ENCODE assay signal across 17 cellular contexts in genomic region chr9:13707635-13708410, GRCh38.
DNase-seq lines count a peak whose midpoint lies in the region; ATAC-seq and TF ChIP-seq lines count a peak whose summit lies in the region.
"Had no signal": no experiment of that assay in that cellular context is flagged by ENCODE, and none has a peak within 500 bp of the region (broad histone marks: within the 10 kb centered on the region; RNA-seq: fewer than 3 reads in every experiment).

No MANE protein-coding gene starts in this region.

- no peaks in the 10 kb centered on the region for H3K79me2 ChIP-seq in ACC112 (ENCODE audit: control insufficient read depth, insufficient read depth, low read length, unreplicated experiment)

- DNase-seq in M059J (ENCODE audit: low read depth) (peak; percentile 75), astrocyte of the hippocampus (ENCODE audit: low read depth, low spot score) (peak; percentile 83), foreskin keratinocyte (peak; percentile 29 to 53), thyroid gland (no peak), HCEC 1CT (no peak)
- DNase-seq in activated CD8-positive, alpha-beta T cell treated with anti-CD3 and anti-CD28 coated beads, Interleukin-2, amount 10 ng/mL, durations not matched to agents 7 days and 5 days = no peak
- DNase-seq: activated CD8-positive, alpha-beta T cell treated with anti-CD3 and anti-CD28 coated beads for 36 hours; CD8-positive, alpha-beta memory T cell; cortex of kidney; NCI-H1048; stimulated activated CD4-positive, alpha-beta T cell treated with anti-CD3 and anti-CD28 coated beads, Interleukin-4, amount 100 ng/mL, for 1 hour had no signal

- no peak for TF ChIP-seq CTCF in foreskin keratinocyte (conservative IDR thresholded peaks at IDR 0.05)
- no peak for TF ChIP-seq CTCF in thyroid gland (IDR thresholded peaks at IDR 0.05)

- no peaks in the 10 kb centered on the region for H3K36me3 Mint-ChIP-seq in activated CD8-positive, alpha-beta T cell treated with anti-CD3 and anti-CD28 coated beads, Interleukin-2, amount 10 ng/mL, durations not matched to agents 7 days and 5 days (ENCODE audit: low read depth)
- H3K36me3 Mint-ChIP-seq: CD8-positive, alpha-beta memory T cell; memory B cell had no signal

- intact Hi-C loops in thyroid gland (cut with DNase I) = no loop called here

- H3K9me3 Mint-ChIP-seq in activated CD8-positive, alpha-beta T cell treated with anti-CD3 and anti-CD28 coated beads, Interleukin-2, amount 10 ng/mL, durations not matched to agents 7 days and 5 days (ENCODE audit: insufficient read depth) = peaks cover 10% of the 10 kb centered on the region

- H3K4me3 ChIP-seq in ACC112 (ENCODE audit: low read depth, low read length) (peak overlapping the region; percentile 45), thyroid gland (replicated peaks in 1 of 3) (no peak overlapping the region)
- H3K4me3 ChIP-seq: neural progenitor cell had no signal

- H2AFZ ChIP-seq in ACC112 (ENCODE audit: low read length, unreplicated experiment) = peak overlapping the region; percentile 79
- H2AFZ ChIP-seq: neural progenitor cell had no signal

- no peak for TF ChIP-seq POLR2A in thyroid gland (IDR thresholded peaks at IDR 0.05)

- H3K27ac ChIP-seq in ACC112 (ENCODE audit: low read depth, low read length) (peak overlapping the region; percentile 97), foreskin keratinocyte (no peak overlapping the region), thyroid gland (no peak overlapping the region)
- H3K27ac ChIP-seq: neural progenitor cell had no signal

- ATAC-seq in foreskin keratinocyte (peak; percentile 68), HG03460 (IDR thresholded peaks at IDR 0.05; ENCODE audit: unreplicated experiment) (no peak)
- ATAC-seq in activated CD8-positive, alpha-beta T cell treated with anti-CD3 and anti-CD28 coated beads, Interleukin-2, amount 10 ng/mL, durations not matched to agents 7 days and 5 days = no peak
- ATAC-seq: activated CD8-positive, alpha-beta T cell treated with anti-CD3 and anti-CD28 coated beads for 36 hours; sciatic nerve had no signal

- H3K27ac Mint-ChIP-seq in activated CD8-positive, alpha-beta T cell treated with anti-CD3 and anti-CD28 coated beads, Interleukin-2, amount 10 ng/mL, durations not matched to agents 7 days and 5 days = no peak overlapping the region
- H3K27ac Mint-ChIP-seq: activated CD8-positive, alpha-beta T cell treated with anti-CD3 and anti-CD28 coated beads for 36 hours; CD8-positive, alpha-beta memory T cell; memory B cell; neural progenitor cell; type B pancreatic cell had no signal

- POLR2A ChIA-PET in activated CD8-positive, alpha-beta T cell treated with anti-CD3 and anti-CD28 coated beads, Interleukin-2, amount 10 ng/mL, durations not matched to agents 7 days and 5 days (lab: Charles Lee) = interaction anchor here (0.6 kb wide), 1 partner anchor 422 kb away, joined by 3 read pairs; no protein-coding TSS in a partner anchor

- H3K27me3 ChIP-seq in ACC112 (ENCODE audit: insufficient read depth, low read length) (no peaks in the 10 kb centered on the region), foreskin keratinocyte (no peaks in the 10 kb centered on the region), thyroid gland (no peaks in the 10 kb centered on the region)
- H3K27me3 ChIP-seq: neural progenitor cell had no signal

- H3K36me3 ChIP-seq in ACC112 (ENCODE audit: insufficient read depth, low read length) (no peaks in the 10 kb centered on the region), thyroid gland (no peaks in the 10 kb centered on the region)
- H3K36me3 ChIP-seq: neural progenitor cell had no signal

- H3K9me3 ChIP-seq in thyroid gland = no peaks in the 10 kb centered on the region

- H3K4me1 Mint-ChIP-seq in activated CD8-positive, alpha-beta T cell treated with anti-CD3 and anti-CD28 coated beads, Interleukin-2, amount 10 ng/mL, durations not matched to agents 7 days and 5 days (ENCODE audit: low read depth) = no peaks in the 10 kb centered on the region
- H3K4me1 Mint-ChIP-seq: CD8-positive, alpha-beta memory T cell; memory B cell had no signal

- CTCF ChIA-PET in activated CD8-positive, alpha-beta T cell treated with anti-CD3 and anti-CD28 coated beads, Interleukin-2, amount 10 ng/mL, durations not matched to agents 7 days and 5 days (lab: Charles Lee) = no interaction called here

- no peaks in the 10 kb centered on the region for H3K27me3 Mint-ChIP-seq in activated CD8-positive, alpha-beta T cell treated with anti-CD3 and anti-CD28 coated beads, Interleukin-2, amount 10 ng/mL, durations not matched to agents 7 days and 5 days (ENCODE audit: low read depth)
- H3K27me3 Mint-ChIP-seq: activated CD8-positive, alpha-beta T cell treated with anti-CD3 and anti-CD28 coated beads for 36 hours; CD8-positive, alpha-beta memory T cell; memory B cell; type B pancreatic cell had no signal

- no peak overlapping the region for H3K4me3 Mint-ChIP-seq in activated CD8-positive, alpha-beta T cell treated with anti-CD3 and anti-CD28 coated beads, Interleukin-2, amount 10 ng/mL, durations not matched to agents 7 days and 5 days
- H3K4me3 Mint-ChIP-seq: activated CD8-positive, alpha-beta T cell treated with anti-CD3 and anti-CD28 coated beads for 36 hours; CD8-positive, alpha-beta memory T cell; memory B cell; neural progenitor cell; type B pancreatic cell had no signal

- 72 to 84% methylated on average over 3 of the region's 3 CpGs for WGBS in thyroid gland, 2 donors

- H3K4me1 ChIP-seq in ACC112 (ENCODE audit: control insufficient read depth, insufficient read depth, low read length, unreplicated experiment) = peaks cover 35% of the 10 kb centered on the region
- H3K4me1 ChIP-seq in foreskin keratinocyte = no peaks in the 10 kb centered on the region
- H3K4me1 ChIP-seq in thyroid gland = no peaks in the 10 kb centered on the region
- H3K4me1 ChIP-seq: neural progenitor cell had no signal

Comparison
In these comparisons a context has a peak if more than half of its experiments do, and no peak if none do; other contexts are left out.
1. DNase-seq: peak in M059J (single experiment), astrocyte of the hippocampus (single experiment) and foreskin keratinocyte (2 of 2); none in thyroid gland (0 of 2), HCEC 1CT (single experiment) and activated CD8-positive, alpha-beta T cell treated with anti-CD3 and anti-CD28 coated beads, Interleukin-2, amount 10 ng/mL, durations not matched to agents 7 days and 5 days (single experiment).